ENCODE assay signal across 27 cellular contexts in the genomic region with DNA sequence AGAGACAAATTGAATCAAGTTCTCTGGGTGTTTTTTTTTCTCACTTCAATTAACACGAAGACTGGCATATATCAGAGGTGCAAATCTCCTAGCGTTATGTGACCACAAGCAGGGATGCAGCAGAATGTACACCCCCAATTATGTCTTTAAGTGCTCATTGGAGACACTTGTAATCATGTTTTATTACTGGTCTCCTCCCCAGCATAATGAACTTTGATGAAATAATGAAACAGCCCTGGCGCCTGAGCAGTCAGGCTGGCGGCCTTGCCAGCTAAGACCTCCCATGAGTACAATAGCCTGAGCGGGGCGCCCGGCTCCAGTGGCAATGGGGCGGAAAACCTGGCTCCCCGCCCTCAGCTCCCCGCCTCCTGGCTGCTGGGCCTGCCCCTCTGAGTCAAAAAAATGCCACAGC.
DNase-seq lines count a peak whose midpoint lies in the region; ATAC-seq and TF ChIP-seq lines count a peak whose summit lies in the region.
"Had no signal": no experiment of that assay in that cellular context is flagged by ENCODE, and none has a peak within 500 bp of the region (broad histone marks: within the 10 kb centered on the region; RNA-seq: fewer than 3 reads in every experiment).

No MANE protein-coding gene starts in this region.

- no peak overlapping the region for H3K4me2 ChIP-seq in osteoblast (ENCODE audit: insufficient read depth, low read length)
- H3K4me2 ChIP-seq: BLaER1 had no signal

- H3K79me2 ChIP-seq in osteoblast (ENCODE audit: insufficient read depth, low read length) = no peaks in the 10 kb centered on the region

- intact Hi-C loops in heart left ventricle (cut with DNase I) = no loop called here

- peaks cover 0 to 5% (median 0%) of the 10 kb centered on the region in 12 donors for H3K9me3 ChIP-seq in heart left ventricle
- H3K9me3 ChIP-seq in osteoblast (ENCODE audit: low read depth, low read length) = no peaks in the 10 kb centered on the region
- H3K9me3 ChIP-seq: BLaER1, HAP-1 had no signal

- H3K27ac ChIP-seq in heart left ventricle (no peak overlapping the region), osteoblast (ENCODE audit: low read depth, low read length) (no peak overlapping the region)
- H3K27ac ChIP-seq: BLaER1, HL-60, spleen, suprapubic skin had no signal

- DNase-seq in Ammon's horn (ENCODE audit: low spot score) (peak; percentile 53), H7 (peak; percentile 30), NCI-H2227 treated with DMSO at 0.1 percent for 48 hours (lab: John Stamatoyannopoulos, UW) (peak; percentile 49), left kidney (ENCODE audit: low read depth, low spot score) (peak; percentile 64), heart left ventricle (no peak), NCI-H2107 treated with DMSO at 0.1 percent for 48 hours (lab: John Stamatoyannopoulos, UW; ENCODE audit: unreplicated experiment) (no peak), osteoblast (ENCODE audit: insufficient read length, low spot score, missing footprints) (no peak)
- no peak for DNase-seq in stimulated activated naive CD4-positive, alpha-beta T cell treated with Interleukin-2 at 50 U/mL for 16 hours (lab: John Stamatoyannopoulos, UW)
- DNase-seq: activated CD8-positive, alpha-beta T cell treated with anti-CD3 and anti-CD28 coated beads, Interleukin-2, amount 10 ng/mL, durations not matched to agents 7 days and 5 days; activated effector memory CD4-positive, alpha-beta T cell treated with Interleukin-2 at 50 U/mL for 16 hours; activated naive CD8-positive, alpha-beta T cell treated with anti-CD3 and anti-CD28 coated beads, Interleukin-2, amount 10 ng/mL, durations not matched to agents 7 days and 5 days; activated T-cell treated with anti-CD3 and anti-CD28 coated beads for 4 hours; foreskin fibroblast; left cardiac atrium; naive thymus-derived CD8-positive, alpha-beta T cell; NCI-H1092; NCI-H2171 treated with DMSO at 0.1 percent for 48 hours; NCI-H82; OCI-M1; right cardiac atrium; spleen; stimulated activated CD4-positive, alpha-beta T cell treated with anti-CD3 and anti-CD28 coated beads, Interleukin-2, amount 100 ng/mL, for 48 hours had no signal

- H3K36me3 ChIP-seq in H7 (replicated peaks; ENCODE audit: control insufficient read depth, insufficient read depth, low read length) (no peaks in the 10 kb centered on the region), heart left ventricle (no peaks in the 10 kb centered on the region), osteoblast (ENCODE audit: insufficient read depth, low read length) (no peaks in the 10 kb centered on the region)
- H3K36me3 ChIP-seq: BLaER1, HAP-1, spleen, suprapubic skin had no signal

- no peak for TF ChIP-seq POLR2A in heart left ventricle (IDR thresholded peaks at IDR 0.05)

- peaks cover 5% of the 10 kb centered on the region for H3K27me3 ChIP-seq in H7 (ENCODE audit: control insufficient read depth, insufficient read depth, low read length)
- H3K27me3 ChIP-seq in heart left ventricle = peaks cover 0 to 42% (median 4%) of the 10 kb centered on the region in 9 donors
- no peaks in the 10 kb centered on the region for H3K27me3 ChIP-seq in osteoblast (ENCODE audit: insufficient read depth, low read length)
- H3K27me3 ChIP-seq: BLaER1 had no signal

- no peak overlapping the region for H2AFZ ChIP-seq in osteoblast (ENCODE audit: low read length)

- no peak for ATAC-seq in heart left ventricle
- ATAC-seq: activated CD8-positive, alpha-beta T cell treated with anti-CD3 and anti-CD28 coated beads, Interleukin-2, amount 10 ng/mL, durations not matched to agents 7 days and 5 days; left cardiac atrium; naive thymus-derived CD8-positive, alpha-beta T cell; right cardiac atrium; stimulated activated memory B cell treated with anti-CD40 and anti-IgM and Interleukin-4, amounts not matched to agents 10 μg/mL and 1 μg/mL and 100 μg/mL, for 72 hours had no signal

- TF ChIP-seq CTCF in heart left ventricle (IDR thresholded peaks at IDR 0.05) = no peak
- no peak for TF ChIP-seq CTCF in osteoblast (IDR thresholded peaks at IDR 0.05; ENCODE audit: extremely low read depth, low read depth, low read length)

- H3K4me3 ChIP-seq in H7 (ENCODE audit: insufficient read depth, low read depth, low read length) (no peak overlapping the region), heart left ventricle (no peak overlapping the region), osteoblast (ENCODE audit: insufficient read depth, low read length) (no peak overlapping the region)
- H3K4me3 ChIP-seq: BLaER1, HAP-1, spleen, suprapubic skin had no signal

- no peaks in the 10 kb centered on the region for H3K4me1 ChIP-seq in heart left ventricle
- no peaks in the 10 kb centered on the region for H3K4me1 ChIP-seq in osteoblast (ENCODE audit: insufficient read depth, low read length)
- H3K4me1 ChIP-seq: BLaER1, HAP-1, spleen, suprapubic skin had no signal

- 78 to 86% (median 82%) methylated on average over 10 of the region's 10 CpGs for WGBS in heart left ventricle, 4 donors

- H4K20me1 ChIP-seq in osteoblast (ENCODE audit: insufficient read depth, low read length) = no peaks in the 10 kb centered on the region
- H4K20me1 ChIP-seq: BLaER1 had no signal

Comparison
In these comparisons a context has a peak if more than half of its experiments do, and no peak if none do; other contexts are left out.
1. DNase-seq: peak in Ammon's horn (single experiment), H7 (single experiment), NCI-H2227 treated with DMSO at 0.1 percent for 48 hours (single experiment) and left kidney (single experiment); none in heart left ventricle (0 of 5), stimulated activated naive CD4-positive, alpha-beta T cell treated with Interleukin-2 at 50 U/mL for 16 hours (single experiment), NCI-H2107 treated with DMSO at 0.1 percent for 48 hours (single experiment) and osteoblast (single experiment).